ENCODE assay signal across 8 cellular contexts in genomic region chr19:15449620-15450527, GRCh38. TPM values are rescaled to one million over a fixed set of nuclear protein-coding genes. Genes with fewer than 3 reads are reported as not detected.
DNase-seq lines count a peak whose midpoint lies in the region; ATAC-seq and TF ChIP-seq lines count a peak whose summit lies in the region.

A gene with protein sequence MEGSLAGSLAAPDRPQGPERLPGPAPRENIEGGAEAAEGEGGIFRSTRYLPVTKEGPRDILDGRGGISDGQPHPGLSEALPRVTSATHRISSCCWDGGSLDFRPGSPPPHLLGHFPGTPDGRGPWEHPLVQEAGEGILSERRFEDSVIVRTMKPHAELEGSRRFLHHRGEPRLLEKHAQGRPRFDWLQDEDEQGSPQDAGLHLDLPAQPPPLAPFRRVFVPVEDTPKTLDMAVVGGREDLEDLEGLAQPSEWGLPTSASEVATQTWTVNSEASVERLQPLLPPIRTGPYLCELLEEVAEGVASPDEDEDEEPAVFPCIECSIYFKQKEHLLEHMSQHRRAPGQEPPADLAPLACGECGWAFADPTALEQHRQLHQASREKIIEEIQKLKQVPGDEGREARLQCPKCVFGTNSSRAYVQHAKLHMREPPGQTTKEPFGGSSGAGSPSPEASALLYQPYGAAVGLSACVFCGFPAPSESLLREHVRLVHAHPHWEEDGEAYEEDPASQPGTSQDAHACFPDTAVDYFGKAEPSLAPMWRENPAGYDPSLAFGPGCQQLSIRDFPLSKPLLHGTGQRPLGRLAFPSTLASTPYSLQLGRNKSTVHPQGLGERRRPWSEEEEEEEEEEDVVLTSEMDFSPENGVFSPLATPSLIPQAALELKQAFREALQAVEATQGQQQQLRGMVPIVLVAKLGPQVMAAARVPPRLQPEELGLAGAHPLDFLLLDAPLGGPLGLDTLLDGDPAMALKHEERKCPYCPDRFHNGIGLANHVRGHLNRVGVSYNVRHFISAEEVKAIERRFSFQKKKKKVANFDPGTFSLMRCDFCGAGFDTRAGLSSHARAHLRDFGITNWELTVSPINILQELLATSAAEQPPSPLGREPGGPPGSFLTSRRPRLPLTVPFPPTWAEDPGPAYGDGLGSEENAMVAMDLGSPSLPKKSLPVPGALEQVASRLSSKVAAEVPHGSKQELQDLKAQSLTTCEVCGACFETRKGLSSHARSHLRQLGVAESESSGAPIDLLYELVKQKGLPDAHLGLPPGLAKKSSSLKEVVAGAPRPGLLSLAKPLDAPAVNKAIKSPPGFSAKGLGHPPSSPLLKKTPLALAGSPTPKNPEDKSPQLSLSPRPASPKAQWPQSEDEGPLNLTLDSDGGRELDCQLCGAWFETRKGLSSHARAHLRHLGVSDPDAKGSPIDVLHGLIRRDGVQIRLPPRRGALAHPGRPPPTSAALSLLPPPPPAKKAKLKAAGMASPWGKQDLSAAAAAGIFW (N-terminal part only) (minus strand): TSS chr19:15449956. CDS start chr19:15448307, 1,649 bp downstream.

- H3K36me3 ChIP-seq in mesodermal cell (ENCODE audit: control insufficient read depth, insufficient read depth, low read length) = no peaks in the 10 kb centered on the region

- peaks cover 7 to 19% of the 10 kb centered on the region in 2 experiments for H3K4me1 Mint-ChIP-seq in H9

- no peak within 1 kb of the TSS for H4K91ac ChIP-seq in H9 (ENCODE audit: insufficient read length, low read depth, low read length)

- no peak within 1 kb of the TSS for H4K5ac ChIP-seq in H9 (ENCODE audit: insufficient read length, low read depth, low read length)

- no peak within 1 kb of the TSS for H2BK120ac ChIP-seq in H9 (ENCODE audit: low read depth, low read length, poor library complexity, severe bottlenecking)

- no peak within 1 kb of the TSS for H2BK20ac ChIP-seq in H9 (ENCODE audit: low read depth, low read length, poor library complexity, severe bottlenecking)

- H3K14ac ChIP-seq in H9 (ENCODE audit: insufficient read depth, low read length) = peak within 1 kb of the TSS; percentile 81; the same call in 1 of the 2 replicates

- no peak within 1 kb of the TSS for H3K23ac ChIP-seq in H9 (ENCODE audit: insufficient read length, low read depth, low read length)

- H3K79me2 ChIP-seq in H9 (ENCODE audit: insufficient read depth, low read length) = no peaks in the 10 kb centered on the region

- no peak within 1 kb of the TSS for H3T11ph ChIP-seq in H9 (ENCODE audit: low read length)

- no peaks in the 10 kb centered on the region for H3K9me3 ChIP-seq in H9 (ENCODE audit: control insufficient read depth, low read depth, low read length)
- H3K9me3 ChIP-seq in mesodermal cell (ENCODE audit: control insufficient read depth, low read length) = no peaks in the 10 kb centered on the region

- H2BK5ac ChIP-seq in H9 (ENCODE audit: insufficient read length, low read length) = no peak within 1 kb of the TSS

- H3K27ac ChIP-seq in H9 (ENCODE audit: insufficient read length, low read depth, low read length) (no peak within 1 kb of the TSS), mesodermal cell (ENCODE audit: low read depth, low read length, severe bottlenecking) (no peak within 1 kb of the TSS)

- in situ Hi-C loops in endometrial microvascular endothelial cells (cut with HindIII; ENCODE audit: inconsistent ontology term, low pct_unique_long_range_greater_than_20kb, low sequenced_read_pairs) = no loop called here

- H3K79me1 ChIP-seq in H9 (ENCODE audit: insufficient read depth, low read depth, low read length, poor library complexity, severe bottlenecking) = no peaks in the 10 kb centered on the region

- H3K4me3 Mint-ChIP-seq in H9 = peak within 1 kb of the TSS; percentile 68 to 82

- peaks cover 27% of the 10 kb centered on the region for H3K27me3 Mint-ChIP-seq in H9 (ENCODE audit: low read depth)

- H4K8ac ChIP-seq in H9 (replicated peaks; ENCODE audit: insufficient read length, low read depth, low read length) = no peak within 1 kb of the TSS

- H3K9me3 Mint-ChIP-seq in H9 = peaks cover 0 to 2% of the 10 kb centered on the region in 2 experiments; a peak in 3 of 5 replicates

- no peak within 1 kb of the TSS for H3K9ac ChIP-seq in H9 (ENCODE audit: extremely low read depth, insufficient read length, low read length)

- H3K56ac ChIP-seq in H9 (ENCODE audit: insufficient read length, low read depth, low read length) = no peak within 1 kb of the TSS

- H3K27me3 ChIP-seq in H9 (ENCODE audit: insufficient read depth, low read length) = peaks cover 2% of the 10 kb centered on the region; the same call in 1 of the 2 replicates

- DNase-seq in D341Med (ENCODE audit: low spot score) = peak; percentile 95
- DNase-seq in H9 = peak; percentile 75
- DNase-seq in NCI-H774 (lab: John Stamatoyannopoulos, UW) = peak; percentile 66
- peak; percentile 44 for DNase-seq in activated CD8-positive, alpha-beta memory T cell treated with anti-CD3 and anti-CD28 coated beads, Interleukin-2, amount 50 U/mL, for 1 hour (ENCODE audit: extremely low read depth)
- DNase-seq in stimulated activated CD8-positive, alpha-beta memory T cell treated with anti-CD3 and anti-CD28 coated beads, Interleukin-12 subunit alpha, Interleukin-12 subunit beta, amount 100 ng/mL, for 4 hours (ENCODE audit: low read depth) = peak; percentile 74

- H3K23me2 ChIP-seq in H9 (ENCODE audit: insufficient read length, low read depth, low read length, poor library complexity, severe bottlenecking) = peaks cover 20% of the 10 kb centered on the region

- peak within 1 kb of the TSS; percentile 73 for H3K4me2 ChIP-seq in H9 (ENCODE audit: insufficient read depth, insufficient read length, low read length)

- TF ChIP-seq CTCF in H9 (conservative IDR thresholded peaks at IDR 0.05) = no peak

- H3K4me1 ChIP-seq in H9 (ENCODE audit: insufficient read depth, low read length) = no peaks in the 10 kb centered on the region; the same call in 1 of the 2 replicates
- peaks cover 4% of the 10 kb centered on the region for H3K4me1 ChIP-seq in mesodermal cell (ENCODE audit: control insufficient read depth, insufficient read depth, low read length, poor library complexity, severe bottlenecking)

- no CpG with 5 or more reads among the region's 77 CpGs for WGBS in H9 (ENCODE audit: extremely low coverage, insufficient read length, low lambda C conversion rate)
- WGBS in mesodermal cell (ENCODE audit: insufficient coverage in 2 of 2), 2 experiments = 2 to 3% methylated on average over 20 to 26 of the region's 77 CpGs

- no peaks in the 10 kb centered on the region for H4K20me1 ChIP-seq in H9 (ENCODE audit: control insufficient read depth, insufficient read depth, insufficient read length)

- H3K4ac ChIP-seq in H9 (ENCODE audit: low read depth, low read length) = no peak within 1 kb of the TSS

- no peak for ATAC-seq in GM21515 (IDR thresholded peaks at IDR 0.05; ENCODE audit: unreplicated experiment)

- H2BK12ac ChIP-seq in H9 (ENCODE audit: insufficient read length, low read depth, low read length) = peak within 1 kb of the TSS; percentile 36

- peak within 1 kb of the TSS; percentile 80 for H2AFZ ChIP-seq in H9 (ENCODE audit: low read length)

- H3K27ac Mint-ChIP-seq in H9 = peak within 1 kb of the TSS; percentile 20 to 78 (median 35); a peak in 3 of 7 replicates

- 0 out of 2 replicates have a peak within 1 kb of the TSS, but pooled peaks have one; percentile 61 for H2BK15ac ChIP-seq in H9 (ENCODE audit: low read depth, low read length)

- H3K4me3 ChIP-seq in mesodermal cell (ENCODE audit: extremely low read depth, insufficient read depth, low read length, poor library complexity, severe bottlenecking) = peak within 1 kb of the TSS; percentile 64

- peak within 1 kb of the TSS; percentile 66 for H3K18ac ChIP-seq in H9 (ENCODE audit: insufficient read length, low read depth, low read length)

- H3K36me3 Mint-ChIP-seq in H9 (ENCODE audit: insufficient read depth in 1 of 3, low read depth in 3 of 3) = no peaks in the 10 kb centered on the region

- no peak within 1 kb of the TSS for H2AK5ac ChIP-seq in H9 (ENCODE audit: insufficient read length, low read length)

RNA-seq across cellular contexts. Expression of the gene that starts here (rescaled TPM):
- total RNA-seq in H9 (2021) (33.3 and 33.6 TPM in 2 replicates), endometrial microvascular endothelial cells (ENCODE audit: inconsistent ontology term) (46.6 TPM)
- 41.4 TPM for polyA plus RNA-seq in mesodermal cell (2013, experiment 1 of 2)
- 34.1 TPM for polyA plus RNA-seq in mesodermal cell (2013, experiment 2 of 2)

Comparison
In these comparisons a context has a peak if more than half of its experiments do, and no peak if none do; other contexts are left out.
1. DNase-seq: peak in every context shown above with its lines; median percentile 95 in D341Med; 75 in H9; 74 in stimulated activated CD8-positive, alpha-beta memory T cell treated with anti-CD3 and anti-CD28 coated beads, Interleukin-12 subunit alpha, Interleukin-12 subunit beta, amount 100 ng/mL, for 4 hours; 66 in NCI-H774; 44 in activated CD8-positive, alpha-beta memory T cell treated with anti-CD3 and anti-CD28 coated beads, Interleukin-2, amount 50 U/mL, for 1 hour.